ENCODE assay signal across 2 cellular contexts in the genomic region with DNA sequence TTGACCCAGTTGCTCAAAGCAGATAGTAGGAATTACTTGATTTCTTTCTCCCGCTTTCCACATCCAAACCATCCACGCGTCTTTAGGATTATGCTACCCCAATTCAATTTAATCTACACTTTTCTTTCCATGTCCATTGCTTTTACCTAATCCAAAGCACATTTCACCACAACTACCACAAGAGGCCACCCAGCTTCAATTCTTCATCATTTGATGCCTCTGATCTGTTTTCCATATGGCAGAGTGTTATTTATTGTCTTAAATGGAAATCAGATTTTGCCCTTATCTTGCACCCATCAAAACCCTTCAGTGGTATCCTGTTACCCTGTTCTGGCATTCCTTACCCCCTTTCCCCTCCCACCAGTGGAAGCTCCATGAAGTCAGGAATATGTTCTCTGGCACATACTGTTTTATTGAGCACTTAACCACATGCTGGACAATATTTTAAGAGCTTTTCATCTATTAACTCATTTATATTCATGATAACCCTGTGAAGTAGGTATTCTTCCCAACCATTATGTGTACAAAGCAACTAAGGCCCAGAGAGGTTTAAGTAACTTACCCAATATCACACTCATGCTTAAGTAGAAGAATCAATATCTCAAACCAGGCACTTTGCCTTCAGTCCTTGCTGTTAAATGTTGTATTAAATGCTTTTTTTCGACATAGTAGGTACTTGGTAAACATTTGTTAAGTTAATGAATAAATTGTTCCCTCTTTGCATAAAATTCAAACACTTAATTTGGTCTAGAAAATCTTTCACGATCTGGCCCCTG.
TF ChIP-seq lines count a peak whose summit lies in the region.

No MANE protein-coding gene starts in this region.

TF ChIP-seq in IMR-90, 13 proteins besides CTCF, POLR2A, EP300 and RAD21 (continued from another document):
- TF ChIP-seq, protein P1, sequence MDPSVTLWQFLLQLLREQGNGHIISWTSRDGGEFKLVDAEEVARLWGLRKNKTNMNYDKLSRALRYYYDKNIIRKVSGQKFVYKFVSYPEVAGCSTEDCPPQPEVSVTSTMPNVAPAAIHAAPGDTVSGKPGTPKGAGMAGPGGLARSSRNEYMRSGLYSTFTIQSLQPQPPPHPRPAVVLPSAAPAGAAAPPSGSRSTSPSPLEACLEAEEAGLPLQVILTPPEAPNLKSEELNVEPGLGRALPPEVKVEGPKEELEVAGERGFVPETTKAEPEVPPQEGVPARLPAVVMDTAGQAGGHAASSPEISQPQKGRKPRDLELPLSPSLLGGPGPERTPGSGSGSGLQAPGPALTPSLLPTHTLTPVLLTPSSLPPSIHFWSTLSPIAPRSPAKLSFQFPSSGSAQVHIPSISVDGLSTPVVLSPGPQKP (IDR thresholded peaks at IDR 0.05; ENCODE audit: borderline replicate concordance, low read depth, low read length) = no peak
- TF ChIP-seq SMC3 (IDR thresholded peaks at IDR 0.05; ENCODE audit: low read depth, low read length) (no peak), FOS (IDR thresholded peaks at IDR 0.05; ENCODE audit: low read depth, low read length) (no peak), MXI1 (IDR thresholded peaks at IDR 0.05; ENCODE audit: borderline replicate concordance, low read depth, low read length) (no peak), BHLHE40 (IDR thresholded peaks at IDR 0.05; ENCODE audit: low read depth, low read length) (no peak), CEBPB (IDR thresholded peaks at IDR 0.05; ENCODE audit: low read depth, low read length) (no peak), CHD1 (IDR thresholded peaks at IDR 0.05; ENCODE audit: low read depth, low read length) (no peak), MAZ (IDR thresholded peaks at IDR 0.05; ENCODE audit: borderline replicate concordance, low read depth, low read length) (no peak), RCOR1 (IDR thresholded peaks at IDR 0.05; ENCODE audit: insufficient replicate concordance, low read length) (no peak), MAFK (IDR thresholded peaks at IDR 0.05; ENCODE audit: low read depth, low read length) (no peak)
- TF ChIP-seq, protein P2, sequence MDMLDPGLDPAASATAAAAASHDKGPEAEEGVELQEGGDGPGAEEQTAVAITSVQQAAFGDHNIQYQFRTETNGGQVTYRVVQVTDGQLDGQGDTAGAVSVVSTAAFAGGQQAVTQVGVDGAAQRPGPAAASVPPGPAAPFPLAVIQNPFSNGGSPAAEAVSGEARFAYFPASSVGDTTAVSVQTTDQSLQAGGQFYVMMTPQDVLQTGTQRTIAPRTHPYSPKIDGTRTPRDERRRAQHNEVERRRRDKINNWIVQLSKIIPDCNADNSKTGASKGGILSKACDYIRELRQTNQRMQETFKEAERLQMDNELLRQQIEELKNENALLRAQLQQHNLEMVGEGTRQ (IDR thresholded peaks at IDR 0.05; ENCODE audit: low read depth, low read length) = no peak

TF ChIP-seq in SK-N-SH treated with all-trans-retinoic acid at 6 μM for 48 hours, 23 proteins besides CTCF, POLR2A, EP300 and RAD21:
- TF ChIP-seq, protein P3, sequence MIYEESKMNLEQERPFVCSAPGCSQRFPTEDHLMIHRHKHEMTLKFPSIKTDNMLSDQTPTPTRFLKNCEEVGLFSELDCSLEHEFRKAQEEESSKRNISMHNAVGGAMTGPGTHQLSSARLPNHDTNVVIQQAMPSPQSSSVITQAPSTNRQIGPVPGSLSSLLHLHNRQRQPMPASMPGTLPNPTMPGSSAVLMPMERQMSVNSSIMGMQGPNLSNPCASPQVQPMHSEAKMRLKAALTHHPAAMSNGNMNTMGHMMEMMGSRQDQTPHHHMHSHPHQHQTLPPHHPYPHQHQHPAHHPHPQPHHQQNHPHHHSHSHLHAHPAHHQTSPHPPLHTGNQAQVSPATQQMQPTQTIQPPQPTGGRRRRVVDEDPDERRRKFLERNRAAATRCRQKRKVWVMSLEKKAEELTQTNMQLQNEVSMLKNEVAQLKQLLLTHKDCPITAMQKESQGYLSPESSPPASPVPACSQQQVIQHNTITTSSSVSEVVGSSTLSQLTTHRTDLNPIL (CRISPR knock-in tag; IDR thresholded peaks at IDR 0.05; ENCODE audit: low read depth) = no peak
- TF ChIP-seq, protein P4, sequence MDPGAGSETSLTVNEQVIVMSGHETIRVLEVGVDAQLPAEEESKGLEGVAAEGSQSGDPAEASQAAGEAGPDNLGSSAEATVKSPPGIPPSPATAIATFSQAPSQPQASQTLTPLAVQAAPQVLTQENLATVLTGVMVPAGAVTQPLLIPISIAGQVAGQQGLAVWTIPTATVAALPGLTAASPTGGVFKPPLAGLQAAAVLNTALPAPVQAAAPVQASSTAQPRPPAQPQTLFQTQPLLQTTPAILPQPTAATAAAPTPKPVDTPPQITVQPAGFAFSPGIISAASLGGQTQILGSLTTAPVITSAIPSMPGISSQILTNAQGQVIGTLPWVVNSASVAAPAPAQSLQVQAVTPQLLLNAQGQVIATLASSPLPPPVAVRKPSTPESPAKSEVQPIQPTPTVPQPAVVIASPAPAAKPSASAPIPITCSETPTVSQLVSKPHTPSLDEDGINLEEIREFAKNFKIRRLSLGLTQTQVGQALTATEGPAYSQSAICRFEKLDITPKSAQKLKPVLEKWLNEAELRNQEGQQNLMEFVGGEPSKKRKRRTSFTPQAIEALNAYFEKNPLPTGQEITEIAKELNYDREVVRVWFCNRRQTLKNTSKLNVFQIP (CRISPR knock-in tag; IDR thresholded peaks at IDR 0.05; ENCODE audit: borderline replicate concordance, low read depth) = no peak
- TF ChIP-seq, protein P5, sequence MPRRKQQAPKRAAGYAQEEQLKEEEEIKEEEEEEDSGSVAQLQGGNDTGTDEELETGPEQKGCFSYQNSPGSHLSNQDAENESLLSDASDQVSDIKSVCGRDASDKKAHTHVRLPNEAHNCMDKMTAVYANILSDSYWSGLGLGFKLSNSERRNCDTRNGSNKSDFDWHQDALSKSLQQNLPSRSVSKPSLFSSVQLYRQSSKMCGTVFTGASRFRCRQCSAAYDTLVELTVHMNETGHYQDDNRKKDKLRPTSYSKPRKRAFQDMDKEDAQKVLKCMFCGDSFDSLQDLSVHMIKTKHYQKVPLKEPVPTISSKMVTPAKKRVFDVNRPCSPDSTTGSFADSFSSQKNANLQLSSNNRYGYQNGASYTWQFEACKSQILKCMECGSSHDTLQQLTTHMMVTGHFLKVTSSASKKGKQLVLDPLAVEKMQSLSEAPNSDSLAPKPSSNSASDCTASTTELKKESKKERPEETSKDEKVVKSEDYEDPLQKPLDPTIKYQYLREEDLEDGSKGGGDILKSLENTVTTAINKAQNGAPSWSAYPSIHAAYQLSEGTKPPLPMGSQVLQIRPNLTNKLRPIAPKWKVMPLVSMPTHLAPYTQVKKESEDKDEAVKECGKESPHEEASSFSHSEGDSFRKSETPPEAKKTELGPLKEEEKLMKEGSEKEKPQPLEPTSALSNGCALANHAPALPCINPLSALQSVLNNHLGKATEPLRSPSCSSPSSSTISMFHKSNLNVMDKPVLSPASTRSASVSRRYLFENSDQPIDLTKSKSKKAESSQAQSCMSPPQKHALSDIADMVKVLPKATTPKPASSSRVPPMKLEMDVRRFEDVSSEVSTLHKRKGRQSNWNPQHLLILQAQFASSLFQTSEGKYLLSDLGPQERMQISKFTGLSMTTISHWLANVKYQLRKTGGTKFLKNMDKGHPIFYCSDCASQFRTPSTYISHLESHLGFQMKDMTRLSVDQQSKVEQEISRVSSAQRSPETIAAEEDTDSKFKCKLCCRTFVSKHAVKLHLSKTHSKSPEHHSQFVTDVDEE (CRISPR knock-in tag; IDR thresholded peaks at IDR 0.05) = no peak
- TF ChIP-seq ZNF565 (CRISPR knock-in tag; conservative IDR thresholded peaks at IDR 0.05; ENCODE audit: low read depth) = no peak
- no peak for TF ChIP-seq ESRRG (CRISPR knock-in tag; IDR thresholded peaks at IDR 0.05)
- no peak for TF ChIP-seq ZFP3 (CRISPR knock-in tag; IDR thresholded peaks at IDR 0.05)
- no peak for TF ChIP-seq OSR1 (CRISPR knock-in tag; IDR thresholded peaks at IDR 0.05)
- TF ChIP-seq RARB (CRISPR knock-in tag; IDR thresholded peaks at IDR 0.05) = no peak
- TF ChIP-seq ZFP30 (CRISPR knock-in tag; IDR thresholded peaks at IDR 0.05) = no peak
- TF ChIP-seq ZNF70 (CRISPR knock-in tag; IDR thresholded peaks at IDR 0.05) = no peak
- TF ChIP-seq BACH2 (CRISPR knock-in tag; IDR thresholded peaks at IDR 0.05; ENCODE audit: borderline replicate concordance) = no peak
- TF ChIP-seq, protein P6, sequence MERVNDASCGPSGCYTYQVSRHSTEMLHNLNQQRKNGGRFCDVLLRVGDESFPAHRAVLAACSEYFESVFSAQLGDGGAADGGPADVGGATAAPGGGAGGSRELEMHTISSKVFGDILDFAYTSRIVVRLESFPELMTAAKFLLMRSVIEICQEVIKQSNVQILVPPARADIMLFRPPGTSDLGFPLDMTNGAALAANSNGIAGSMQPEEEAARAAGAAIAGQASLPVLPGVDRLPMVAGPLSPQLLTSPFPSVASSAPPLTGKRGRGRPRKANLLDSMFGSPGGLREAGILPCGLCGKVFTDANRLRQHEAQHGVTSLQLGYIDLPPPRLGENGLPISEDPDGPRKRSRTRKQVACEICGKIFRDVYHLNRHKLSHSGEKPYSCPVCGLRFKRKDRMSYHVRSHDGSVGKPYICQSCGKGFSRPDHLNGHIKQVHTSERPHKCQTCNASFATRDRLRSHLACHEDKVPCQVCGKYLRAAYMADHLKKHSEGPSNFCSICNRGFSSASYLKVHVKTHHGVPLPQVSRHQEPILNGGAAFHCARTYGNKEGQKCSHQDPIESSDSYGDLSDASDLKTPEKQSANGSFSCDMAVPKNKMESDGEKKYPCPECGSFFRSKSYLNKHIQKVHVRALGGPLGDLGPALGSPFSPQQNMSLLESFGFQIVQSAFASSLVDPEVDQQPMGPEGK (CRISPR knock-in tag; IDR thresholded peaks at IDR 0.05; ENCODE audit: borderline replicate concordance) = no peak
- TF ChIP-seq ISL1 (CRISPR knock-in tag; IDR thresholded peaks at IDR 0.05) = no peak
TF ChIP-seq in SK-N-SH treated with all-trans-retinoic acid at 6 μM for 48 hours: peak in this region for 0.
